1 cellular context compared by ENCODE assay signal in the genomic region with DNA sequence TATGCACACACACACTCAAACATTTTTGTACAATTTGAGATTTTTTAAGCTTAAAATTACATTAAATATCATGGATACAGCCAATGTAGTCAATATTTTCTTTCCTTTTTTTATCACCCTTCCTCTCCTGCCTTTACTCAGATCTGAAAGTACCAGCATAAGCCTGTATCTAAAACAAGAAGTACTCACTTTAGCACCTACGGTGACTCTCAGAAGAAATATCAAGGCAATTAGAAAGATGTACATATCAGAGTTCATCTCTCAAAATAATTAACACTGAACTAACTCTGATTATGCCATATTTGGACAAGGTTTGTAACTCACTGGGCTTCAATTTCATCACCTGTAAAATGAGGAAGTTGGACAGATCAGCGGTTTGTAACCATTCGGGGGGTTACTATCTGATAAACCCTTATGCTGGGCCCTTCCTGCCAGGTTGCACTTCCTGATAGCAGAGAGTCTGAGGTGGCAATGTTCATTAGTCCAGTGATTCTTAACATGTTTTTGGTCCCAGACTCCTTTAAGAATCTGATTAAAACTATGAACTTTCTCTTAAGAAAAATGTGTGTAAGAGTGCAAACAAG.
A peak's percentile ranks its signal among the peaks of the same experiment; 100 is the strongest.
TF ChIP-seq lines count a peak whose summit lies in the region.

No MANE protein-coding gene starts in this region.

TF ChIP-seq in GM12878, 131 proteins besides CTCF, POLR2A, EP300 and RAD21 (continued from another document and continues in another):
- TF ChIP-seq CREM (IDR thresholded peaks at IDR 0.05; ENCODE audit: low read depth) (0 out of 2 replicates have a peak, but pooled peaks have one; percentile 22), HDAC2 (IDR thresholded peaks at IDR 0.05) (no peak), DPF2 (IDR thresholded peaks at IDR 0.05) (peak; percentile 58), NFIC (IDR thresholded peaks at IDR 0.05; ENCODE audit: low read depth, low read length) (peak; percentile 76; the same call in 1 of the 2 replicates), EED (IDR thresholded peaks at IDR 0.05; ENCODE audit: low read depth) (0 out of 2 replicates have a peak, but pooled peaks have one; percentile 39), SPI1 (IDR thresholded peaks at IDR 0.05; ENCODE audit: borderline replicate concordance, insufficient read depth, low read depth, low read length) (peak; percentile 98), ZNF24 (IDR thresholded peaks at IDR 0.05) (no peak), CREB1 (IDR thresholded peaks at IDR 0.05; ENCODE audit: low read depth) (peak; percentile 47; the same call in 1 of the 2 replicates), SREBF1 (IDR thresholded peaks at IDR 0.05; ENCODE audit: low read length) (no peak), BHLHE40 (IDR thresholded peaks at IDR 0.05; ENCODE audit: borderline replicate concordance in 1 of 2, low read depth in 2 of 2, low read length in 1 of 2) (no peak), FOXM1 (IDR thresholded peaks at IDR 0.05; ENCODE audit: low read depth, low read length) (peak; percentile 18; the same call in 1 of the 2 replicates), NFYA (IDR thresholded peaks at IDR 0.05; ENCODE audit: borderline replicate concordance, low read depth, low read length) (no peak), TARDBP (IDR thresholded peaks at IDR 0.05; ENCODE audit: borderline replicate concordance) (no peak), STAT1 (conservative IDR thresholded peaks at IDR 0.05) (no peak), PAX8 (IDR thresholded peaks at IDR 0.05) (no peak), TCF3 (IDR thresholded peaks at IDR 0.05; ENCODE audit: borderline replicate concordance, insufficient read depth, low read depth, low read length) (0 out of 2 replicates have a peak, but pooled peaks have one; percentile 8), BRCA1 (IDR thresholded peaks at IDR 0.05; ENCODE audit: low read depth, low read length) (no peak), BCL11A (IDR thresholded peaks at IDR 0.05; ENCODE audit: low read depth, low read length) (peak; percentile 70; the same call in 1 of the 2 replicates), MTA3 (IDR thresholded peaks at IDR 0.05; ENCODE audit: borderline replicate concordance, low read length) (0 out of 2 replicates have a peak, but pooled peaks have one; percentile 71), FOS (IDR thresholded peaks at IDR 0.05; ENCODE audit: borderline replicate concordance, extremely low read depth, insufficient read length) (no peak), GABPA (IDR thresholded peaks at IDR 0.05; ENCODE audit: low read depth) (no peak), NR2C1 (IDR thresholded peaks at IDR 0.05) (no peak), SRF (IDR thresholded peaks at IDR 0.05; ENCODE audit: low read depth in 2 of 2, low read length in 2 of 2) (peak; percentile 15 to 86; a peak in 2 of 4 replicates), PAX5 (IDR thresholded peaks at IDR 0.05; ENCODE audit: borderline replicate concordance, low read depth, low read length) (peak; percentile 68), CBFB (IDR thresholded peaks at IDR 0.05; ENCODE audit: low read depth) (0 out of 2 replicates have a peak, but pooled peaks have one; percentile 34), ZNF274 (IDR thresholded peaks at IDR 0.05; ENCODE audit: insufficient read depth, insufficient read length) (no peak), JUNB (IDR thresholded peaks at IDR 0.05) (no peak), CBX5 (IDR thresholded peaks at IDR 0.05; ENCODE audit: low read depth) (peak; percentile 83; the same call in 1 of the 2 replicates), ZNF622 (IDR thresholded peaks at IDR 0.05) (no peak)
- TF ChIP-seq, protein P1, sequence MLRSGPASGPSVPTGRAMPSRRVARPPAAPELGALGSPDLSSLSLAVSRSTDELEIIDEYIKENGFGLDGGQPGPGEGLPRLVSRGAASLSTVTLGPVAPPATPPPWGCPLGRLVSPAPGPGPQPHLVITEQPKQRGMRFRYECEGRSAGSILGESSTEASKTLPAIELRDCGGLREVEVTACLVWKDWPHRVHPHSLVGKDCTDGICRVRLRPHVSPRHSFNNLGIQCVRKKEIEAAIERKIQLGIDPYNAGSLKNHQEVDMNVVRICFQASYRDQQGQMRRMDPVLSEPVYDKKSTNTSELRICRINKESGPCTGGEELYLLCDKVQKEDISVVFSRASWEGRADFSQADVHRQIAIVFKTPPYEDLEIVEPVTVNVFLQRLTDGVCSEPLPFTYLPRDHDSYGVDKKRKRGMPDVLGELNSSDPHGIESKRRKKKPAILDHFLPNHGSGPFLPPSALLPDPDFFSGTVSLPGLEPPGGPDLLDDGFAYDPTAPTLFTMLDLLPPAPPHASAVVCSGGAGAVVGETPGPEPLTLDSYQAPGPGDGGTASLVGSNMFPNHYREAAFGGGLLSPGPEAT (IDR thresholded peaks at IDR 0.05; ENCODE audit: low read depth), result peak; percentile 51; the same call in 1 of the 2 replicates
- TF ChIP-seq, protein P2, sequence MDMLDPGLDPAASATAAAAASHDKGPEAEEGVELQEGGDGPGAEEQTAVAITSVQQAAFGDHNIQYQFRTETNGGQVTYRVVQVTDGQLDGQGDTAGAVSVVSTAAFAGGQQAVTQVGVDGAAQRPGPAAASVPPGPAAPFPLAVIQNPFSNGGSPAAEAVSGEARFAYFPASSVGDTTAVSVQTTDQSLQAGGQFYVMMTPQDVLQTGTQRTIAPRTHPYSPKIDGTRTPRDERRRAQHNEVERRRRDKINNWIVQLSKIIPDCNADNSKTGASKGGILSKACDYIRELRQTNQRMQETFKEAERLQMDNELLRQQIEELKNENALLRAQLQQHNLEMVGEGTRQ (IDR thresholded peaks at IDR 0.05; ENCODE audit: borderline replicate concordance, low read depth, low read length), result no peak
- TF ChIP-seq, protein P3, sequence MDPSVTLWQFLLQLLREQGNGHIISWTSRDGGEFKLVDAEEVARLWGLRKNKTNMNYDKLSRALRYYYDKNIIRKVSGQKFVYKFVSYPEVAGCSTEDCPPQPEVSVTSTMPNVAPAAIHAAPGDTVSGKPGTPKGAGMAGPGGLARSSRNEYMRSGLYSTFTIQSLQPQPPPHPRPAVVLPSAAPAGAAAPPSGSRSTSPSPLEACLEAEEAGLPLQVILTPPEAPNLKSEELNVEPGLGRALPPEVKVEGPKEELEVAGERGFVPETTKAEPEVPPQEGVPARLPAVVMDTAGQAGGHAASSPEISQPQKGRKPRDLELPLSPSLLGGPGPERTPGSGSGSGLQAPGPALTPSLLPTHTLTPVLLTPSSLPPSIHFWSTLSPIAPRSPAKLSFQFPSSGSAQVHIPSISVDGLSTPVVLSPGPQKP (IDR thresholded peaks at IDR 0.05; ENCODE audit: low read depth, low read length), result no peak
- TF ChIP-seq, protein P4, sequence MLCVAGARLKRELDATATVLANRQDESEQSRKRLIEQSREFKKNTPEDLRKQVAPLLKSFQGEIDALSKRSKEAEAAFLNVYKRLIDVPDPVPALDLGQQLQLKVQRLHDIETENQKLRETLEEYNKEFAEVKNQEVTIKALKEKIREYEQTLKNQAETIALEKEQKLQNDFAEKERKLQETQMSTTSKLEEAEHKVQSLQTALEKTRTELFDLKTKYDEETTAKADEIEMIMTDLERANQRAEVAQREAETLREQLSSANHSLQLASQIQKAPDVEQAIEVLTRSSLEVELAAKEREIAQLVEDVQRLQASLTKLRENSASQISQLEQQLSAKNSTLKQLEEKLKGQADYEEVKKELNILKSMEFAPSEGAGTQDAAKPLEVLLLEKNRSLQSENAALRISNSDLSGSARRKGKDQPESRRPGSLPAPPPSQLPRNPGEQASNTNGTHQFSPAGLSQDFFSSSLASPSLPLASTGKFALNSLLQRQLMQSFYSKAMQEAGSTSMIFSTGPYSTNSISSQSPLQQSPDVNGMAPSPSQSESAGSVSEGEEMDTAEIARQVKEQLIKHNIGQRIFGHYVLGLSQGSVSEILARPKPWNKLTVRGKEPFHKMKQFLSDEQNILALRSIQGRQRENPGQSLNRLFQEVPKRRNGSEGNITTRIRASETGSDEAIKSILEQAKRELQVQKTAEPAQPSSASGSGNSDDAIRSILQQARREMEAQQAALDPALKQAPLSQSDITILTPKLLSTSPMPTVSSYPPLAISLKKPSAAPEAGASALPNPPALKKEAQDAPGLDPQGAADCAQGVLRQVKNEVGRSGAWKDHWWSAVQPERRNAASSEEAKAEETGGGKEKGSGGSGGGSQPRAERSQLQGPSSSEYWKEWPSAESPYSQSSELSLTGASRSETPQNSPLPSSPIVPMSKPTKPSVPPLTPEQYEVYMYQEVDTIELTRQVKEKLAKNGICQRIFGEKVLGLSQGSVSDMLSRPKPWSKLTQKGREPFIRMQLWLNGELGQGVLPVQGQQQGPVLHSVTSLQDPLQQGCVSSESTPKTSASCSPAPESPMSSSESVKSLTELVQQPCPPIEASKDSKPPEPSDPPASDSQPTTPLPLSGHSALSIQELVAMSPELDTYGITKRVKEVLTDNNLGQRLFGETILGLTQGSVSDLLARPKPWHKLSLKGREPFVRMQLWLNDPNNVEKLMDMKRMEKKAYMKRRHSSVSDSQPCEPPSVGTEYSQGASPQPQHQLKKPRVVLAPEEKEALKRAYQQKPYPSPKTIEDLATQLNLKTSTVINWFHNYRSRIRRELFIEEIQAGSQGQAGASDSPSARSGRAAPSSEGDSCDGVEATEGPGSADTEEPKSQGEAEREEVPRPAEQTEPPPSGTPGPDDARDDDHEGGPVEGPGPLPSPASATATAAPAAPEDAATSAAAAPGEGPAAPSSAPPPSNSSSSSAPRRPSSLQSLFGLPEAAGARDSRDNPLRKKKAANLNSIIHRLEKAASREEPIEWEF (IDR thresholded peaks at IDR 0.05; ENCODE audit: insufficient replicate concordance, low read depth, low read length), result peak; percentile 41
- TF ChIP-seq, protein P5, sequence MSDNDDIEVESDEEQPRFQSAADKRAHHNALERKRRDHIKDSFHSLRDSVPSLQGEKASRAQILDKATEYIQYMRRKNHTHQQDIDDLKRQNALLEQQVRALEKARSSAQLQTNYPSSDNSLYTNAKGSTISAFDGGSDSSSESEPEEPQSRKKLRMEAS (IDR thresholded peaks at IDR 0.05; ENCODE audit: low read depth, low read length), result no peak
- TF ChIP-seq, protein P6, sequence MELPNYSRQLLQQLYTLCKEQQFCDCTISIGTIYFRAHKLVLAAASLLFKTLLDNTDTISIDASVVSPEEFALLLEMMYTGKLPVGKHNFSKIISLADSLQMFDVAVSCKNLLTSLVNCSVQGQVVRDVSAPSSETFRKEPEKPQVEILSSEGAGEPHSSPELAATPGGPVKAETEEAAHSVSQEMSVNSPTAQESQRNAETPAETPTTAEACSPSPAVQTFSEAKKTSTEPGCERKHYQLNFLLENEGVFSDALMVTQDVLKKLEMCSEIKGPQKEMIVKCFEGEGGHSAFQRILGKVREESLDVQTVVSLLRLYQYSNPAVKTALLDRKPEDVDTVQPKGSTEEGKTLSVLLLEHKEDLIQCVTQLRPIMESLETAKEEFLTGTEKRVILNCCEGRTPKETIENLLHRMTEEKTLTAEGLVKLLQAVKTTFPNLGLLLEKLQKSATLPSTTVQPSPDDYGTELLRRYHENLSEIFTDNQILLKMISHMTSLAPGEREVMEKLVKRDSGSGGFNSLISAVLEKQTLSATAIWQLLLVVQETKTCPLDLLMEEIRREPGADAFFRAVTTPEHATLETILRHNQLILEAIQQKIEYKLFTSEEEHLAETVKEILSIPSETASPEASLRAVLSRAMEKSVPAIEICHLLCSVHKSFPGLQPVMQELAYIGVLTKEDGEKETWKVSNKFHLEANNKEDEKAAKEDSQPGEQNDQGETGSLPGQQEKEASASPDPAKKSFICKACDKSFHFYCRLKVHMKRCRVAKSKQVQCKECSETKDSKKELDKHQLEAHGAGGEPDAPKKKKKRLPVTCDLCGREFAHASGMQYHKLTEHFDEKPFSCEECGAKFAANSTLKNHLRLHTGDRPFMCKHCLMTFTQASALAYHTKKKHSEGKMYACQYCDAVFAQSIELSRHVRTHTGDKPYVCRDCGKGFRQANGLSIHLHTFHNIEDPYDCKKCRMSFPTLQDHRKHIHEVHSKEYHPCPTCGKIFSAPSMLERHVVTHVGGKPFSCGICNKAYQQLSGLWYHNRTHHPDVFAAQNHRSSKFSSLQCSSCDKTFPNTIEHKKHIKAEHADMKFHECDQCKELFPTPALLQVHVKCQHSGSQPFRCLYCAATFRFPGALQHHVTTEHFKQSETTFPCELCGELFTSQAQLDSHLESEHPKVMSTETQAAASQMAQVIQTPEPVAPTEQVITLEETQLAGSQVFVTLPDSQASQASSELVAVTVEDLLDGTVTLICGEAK (IDR thresholded peaks at IDR 0.05; ENCODE audit: borderline replicate concordance), result no peak
- TF ChIP-seq, protein P7, sequence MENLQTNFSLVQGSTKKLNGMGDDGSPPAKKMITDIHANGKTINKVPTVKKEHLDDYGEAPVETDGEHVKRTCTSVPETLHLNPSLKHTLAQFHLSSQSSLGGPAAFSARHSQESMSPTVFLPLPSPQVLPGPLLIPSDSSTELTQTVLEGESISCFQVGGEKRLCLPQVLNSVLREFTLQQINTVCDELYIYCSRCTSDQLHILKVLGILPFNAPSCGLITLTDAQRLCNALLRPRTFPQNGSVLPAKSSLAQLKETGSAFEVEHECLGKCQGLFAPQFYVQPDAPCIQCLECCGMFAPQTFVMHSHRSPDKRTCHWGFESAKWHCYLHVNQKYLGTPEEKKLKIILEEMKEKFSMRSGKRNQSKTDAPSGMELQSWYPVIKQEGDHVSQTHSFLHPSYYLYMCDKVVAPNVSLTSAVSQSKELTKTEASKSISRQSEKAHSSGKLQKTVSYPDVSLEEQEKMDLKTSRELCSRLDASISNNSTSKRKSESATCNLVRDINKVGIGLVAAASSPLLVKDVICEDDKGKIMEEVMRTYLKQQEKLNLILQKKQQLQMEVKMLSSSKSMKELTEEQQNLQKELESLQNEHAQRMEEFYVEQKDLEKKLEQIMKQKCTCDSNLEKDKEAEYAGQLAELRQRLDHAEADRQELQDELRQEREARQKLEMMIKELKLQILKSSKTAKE (IDR thresholded peaks at IDR 0.05; ENCODE audit: low read depth, poor library complexity, severe bottlenecking), result peak; percentile 47
- TF ChIP-seq, protein P8, sequence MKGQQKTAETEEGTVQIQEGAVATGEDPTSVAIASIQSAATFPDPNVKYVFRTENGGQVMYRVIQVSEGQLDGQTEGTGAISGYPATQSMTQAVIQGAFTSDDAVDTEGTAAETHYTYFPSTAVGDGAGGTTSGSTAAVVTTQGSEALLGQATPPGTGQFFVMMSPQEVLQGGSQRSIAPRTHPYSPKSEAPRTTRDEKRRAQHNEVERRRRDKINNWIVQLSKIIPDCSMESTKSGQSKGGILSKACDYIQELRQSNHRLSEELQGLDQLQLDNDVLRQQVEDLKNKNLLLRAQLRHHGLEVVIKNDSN (IDR thresholded peaks at IDR 0.05; ENCODE audit: borderline replicate concordance, extremely low read length, insufficient read depth, low read depth, low read length), result no peak
